In genomic region chr15:78618064-78618463, GRCh38 we compare ENCODE assay signal across 14 cellular contexts. TPM values are rescaled to one million over a fixed set of nuclear protein-coding genes. Genes with fewer than 3 reads are reported as not detected.
A peak's percentile ranks its signal among the peaks of the same experiment; 100 is the strongest.
DNase-seq lines count a peak whose midpoint lies in the region; ATAC-seq and TF ChIP-seq lines count a peak whose summit lies in the region.
"Had no signal": no experiment of that assay in that cellular context is flagged by ENCODE, and none has a peak within 500 bp of the region (broad histone marks: within the 10 kb centered on the region; RNA-seq: fewer than 3 reads in every experiment).

No MANE protein-coding gene starts in this region.

- H3K4me3 ChIP-seq in mammary epithelial cell (replicated peaks in 1 of 3; ENCODE audit: insufficient read depth in 1 of 3, low read depth in 2 of 3, low read length in 3 of 3) = no peak overlapping the region
- no peak overlapping the region for H3K4me3 ChIP-seq in RWPE2 (ENCODE audit: severe bottlenecking)
- H3K4me3 ChIP-seq in naive thymus-derived CD4-positive, alpha-beta T cell (ENCODE audit: low read length) = no peak overlapping the region
- H3K4me3 ChIP-seq in Peyer's patch = no peak overlapping the region
- H3K4me3 ChIP-seq: BLaER1 treated with 17β-estradiol and CSF1 and Interleukin-3, amounts not matched to agents 10 nM and 100 nM; SK-N-MC had no signal

- H3K4me2 ChIP-seq in mammary epithelial cell (ENCODE audit: insufficient read depth, low read depth, low read length) = no peak overlapping the region

- H3K4me3 Mint-ChIP-seq in MCF 10A (ENCODE audit: unreplicated experiment) (no peak overlapping the region), type B pancreatic cell (no peak overlapping the region)
- peak overlapping the region in 2 of 10 donors; percentile 56 to 59 for H3K4me3 Mint-ChIP-seq in naive thymus-derived CD4-positive, alpha-beta T cell

- POLR2A ChIA-PET in MCF 10A (lab: Yijun Ruan, JAX) = interaction anchor here (0.7 kb wide), 1 partner anchor 42 kb away, joined by 3 read pairs; no protein-coding TSS in a partner anchor
- POLR2A ChIA-PET in naive thymus-derived CD4-positive, alpha-beta T cell (lab: Charles Lee) = no interaction called here

- in situ Hi-C loops in mammary epithelial cell (cut with MboI; ENCODE audit: low sequenced_read_pairs in 2 of 2) = loop anchor here (5.0 kb wide), 2 partner anchors 89 to 134 kb away; no protein-coding TSS in a partner anchor

- H2AFZ ChIP-seq in mammary epithelial cell (ENCODE audit: low read depth, low read length) = peak overlapping the region; percentile 51

- CTCF ChIA-PET in mammary epithelial cell (lab: Charles Lee; ENCODE audit: low non-redundant PET) (no interaction called here), MCF 10A (lab: Yijun Ruan, JAX) (interaction anchor here (0.7 to 3.2 kb wide), 6 partner anchors 10 to 94 kb away, joined by 3 to 21 read pairs (median 4); no protein-coding TSS in a partner anchor)
- CTCF ChIA-PET in naive thymus-derived CD4-positive, alpha-beta T cell (lab: Charles Lee) = no interaction called here

- H3K27me3 ChIP-seq in mammary epithelial cell (ENCODE audit: insufficient read depth, low read length) = peaks cover 21% of the 10 kb centered on the region
- H3K27me3 ChIP-seq in RWPE2 (ENCODE audit: insufficient read depth, poor library complexity, severe bottlenecking) = peaks cover 34% of the 10 kb centered on the region
- peaks cover 0 to 8% of the 10 kb centered on the region in 2 donors for H3K27me3 ChIP-seq in naive thymus-derived CD4-positive, alpha-beta T cell (ENCODE audit: control insufficient read depth in 2 of 2, insufficient read depth in 2 of 2, low read length in 2 of 2)
- peaks cover 0 to 14% of the 10 kb centered on the region in 2 donors for H3K27me3 ChIP-seq in Peyer's patch

- TF ChIP-seq CTCF in mammary epithelial cell (conservative IDR thresholded peaks at IDR 0.05 in 1 of 2, IDR thresholded peaks at IDR 0.05 in 1 of 2; ENCODE audit: extremely low read depth in 1 of 2, insufficient read depth in 1 of 2, low read depth in 1 of 2, low read length in 2 of 2) (no peak), MCF 10A (IDR thresholded peaks at IDR 0.05; ENCODE audit: unreplicated experiment) (no peak), RWPE2 (IDR thresholded peaks at IDR 0.05; ENCODE audit: poor library complexity, severe bottlenecking) (no peak), type B pancreatic cell (conservative IDR thresholded peaks at IDR 0.05) (no peak), Peyer's patch (IDR thresholded peaks at IDR 0.05) (no peak)

- H3K27me3 Mint-ChIP-seq in MCF 10A (ENCODE audit: insufficient read depth, unreplicated experiment) (peaks cover 30% of the 10 kb centered on the region), type B pancreatic cell (peaks cover 47% of the 10 kb centered on the region)
- peaks cover 29 to 49% (median 38%) of the 10 kb centered on the region in 5 donors for H3K27me3 Mint-ChIP-seq in naive thymus-derived CD4-positive, alpha-beta T cell

- H3K9me3 ChIP-seq in mammary epithelial cell (replicated peaks; ENCODE audit: insufficient read depth, low read length) (no peaks in the 10 kb centered on the region), RWPE2 (ENCODE audit: severe bottlenecking) (no peaks in the 10 kb centered on the region), Peyer's patch (no peaks in the 10 kb centered on the region)
- no peaks in the 10 kb centered on the region for H3K9me3 ChIP-seq in naive thymus-derived CD4-positive, alpha-beta T cell (ENCODE audit: control insufficient read depth in 2 of 3, low read length in 3 of 3)
- H3K9me3 ChIP-seq: BLaER1 treated with 17β-estradiol and CSF1 and Interleukin-3, amounts not matched to agents 10 nM and 100 nM had no signal

- no peak for TF ChIP-seq POLR2A in Peyer's patch (IDR thresholded peaks at IDR 0.05)

- H3K36me3 Mint-ChIP-seq in MCF 10A (ENCODE audit: insufficient read depth, unreplicated experiment) (no peaks in the 10 kb centered on the region), type B pancreatic cell (peaks cover 4% of the 10 kb centered on the region)
- H3K36me3 Mint-ChIP-seq in naive thymus-derived CD4-positive, alpha-beta T cell = no peaks in the 10 kb centered on the region
- H3K36me3 Mint-ChIP-seq: CD8-positive, alpha-beta memory T cell had no signal

- H3K27ac Mint-ChIP-seq in MCF 10A (ENCODE audit: low read depth, unreplicated experiment) = no peak overlapping the region
- no peak overlapping the region for H3K27ac Mint-ChIP-seq in naive thymus-derived CD4-positive, alpha-beta T cell
- H3K27ac Mint-ChIP-seq in type B pancreatic cell = peak overlapping the region; percentile 85
- H3K27ac Mint-ChIP-seq: CD8-positive, alpha-beta memory T cell had no signal

- no peak overlapping the region for H3K27ac ChIP-seq in mammary epithelial cell (ENCODE audit: insufficient read depth, low read depth, low read length)
- H3K27ac ChIP-seq in RWPE2 (ENCODE audit: poor library complexity, severe bottlenecking) = no peak overlapping the region
- H3K27ac ChIP-seq in naive thymus-derived CD4-positive, alpha-beta T cell (ENCODE audit: low read depth, low read length) = no peak overlapping the region
- H3K27ac ChIP-seq in Peyer's patch = no peak overlapping the region
- H3K27ac ChIP-seq: 22Rv1; BLaER1 treated with 17β-estradiol and CSF1 and Interleukin-3, amounts not matched to agents 10 nM and 100 nM; SK-N-MC had no signal

- dilution Hi-C loops in mammary epithelial cell (cut with HindIII; ENCODE audit: low sequenced_read_pairs) = no loop called here

- H3K79me2 ChIP-seq in mammary epithelial cell (ENCODE audit: insufficient read depth, low read length) = no peaks in the 10 kb centered on the region

- H3K4me1 Mint-ChIP-seq in MCF 10A (ENCODE audit: insufficient read depth, unreplicated experiment) (no peaks in the 10 kb centered on the region), type B pancreatic cell (ENCODE audit: unreplicated experiment) (peaks cover 13% of the 10 kb centered on the region)
- H3K4me1 Mint-ChIP-seq in naive thymus-derived CD4-positive, alpha-beta T cell = peaks cover 5 to 21% (median 10%) of the 10 kb centered on the region in 7 donors

- no peaks in the 10 kb centered on the region for H3K36me3 ChIP-seq in mammary epithelial cell (ENCODE audit: insufficient read depth, low read length)
- H3K36me3 ChIP-seq in RWPE2 (ENCODE audit: low read depth) = no peaks in the 10 kb centered on the region
- no peaks in the 10 kb centered on the region for H3K36me3 ChIP-seq in naive thymus-derived CD4-positive, alpha-beta T cell (ENCODE audit: control insufficient read depth in 2 of 3, insufficient read depth in 3 of 3, low read length in 3 of 3)
- no peaks in the 10 kb centered on the region for H3K36me3 ChIP-seq in Peyer's patch
- H3K36me3 ChIP-seq: BLaER1 treated with 17β-estradiol and CSF1 and Interleukin-3, amounts not matched to agents 10 nM and 100 nM had no signal

- no TSS peak for BruUV-seq in mammary epithelial cell (replicated peaks; lab: Mats Ljungman, UMichigan)
- BruUV-seq in MCF 10A (replicated peaks; lab: Mats Ljungman, UMichigan) = no TSS peak

- DNase-seq in mammary epithelial cell (no peak), MCF 10A (ENCODE audit: unreplicated experiment) (no peak), RWPE2 (ENCODE audit: low spot score) (peak; percentile 34), type B pancreatic cell (ENCODE audit: extremely low spot score, unreplicated experiment) (no peak), NCI-H1048 (lab: John Stamatoyannopoulos, UW) (no peak), GM19240 (ENCODE audit: insufficient read length, low spot score) (no peak), Peyer's patch (no peak)
- DNase-seq in naive thymus-derived CD4-positive, alpha-beta T cell = no peak

- no peak for ATAC-seq in RWPE2 (ENCODE audit: low read depth)
- peak; percentile 6 for ATAC-seq in naive thymus-derived CD4-positive, alpha-beta T cell

- WGBS in mammary epithelial cell (ENCODE audit: low coverage, missing lambda C conversion rate) = 81% methylated on average over 8 of the region's 8 CpGs

- no peaks in the 10 kb centered on the region for H4K20me1 ChIP-seq in mammary epithelial cell (ENCODE audit: insufficient read depth, low read length)

- intact Hi-C loops in mammary epithelial cell (cut with micrococcal nuclease) = loop anchor here (1.0 to 5.0 kb wide), 3 partner anchors 91 to 311 kb away; no protein-coding TSS in a partner anchor
- intact Hi-C loops in MCF 10A (cut with micrococcal nuclease) = loop anchor here (1.0 kb wide), 2 partner anchors 91 to 133 kb away; no protein-coding TSS in a partner anchor
- intact Hi-C loops in naive thymus-derived CD4-positive, alpha-beta T cell (cut with micrococcal nuclease) = loop anchor here (1.0 kb wide), 2 partner anchors 91 to 133 kb away; no protein-coding TSS in a partner anchor

- H3K4me1 ChIP-seq in mammary epithelial cell (ENCODE audit: insufficient read depth, low read length) (peaks cover 23% of the 10 kb centered on the region), RWPE2 (ENCODE audit: insufficient read depth, poor library complexity, severe bottlenecking) (no peaks in the 10 kb centered on the region), Peyer's patch (peaks cover 0 to 21% (median 5%) of the 10 kb centered on the region in 4 donors)
- no peaks in the 10 kb centered on the region for H3K4me1 ChIP-seq in naive thymus-derived CD4-positive, alpha-beta T cell (ENCODE audit: control insufficient read depth in 2 of 2, insufficient read depth in 2 of 2, low read length in 2 of 2)

- H3K9ac ChIP-seq in mammary epithelial cell (ENCODE audit: insufficient read depth, low read length) = no peak overlapping the region
- H3K9ac ChIP-seq: BLaER1 treated with 17β-estradiol and CSF1 and Interleukin-3, amounts not matched to agents 10 nM and 100 nM had no signal

- H3K9me3 Mint-ChIP-seq in MCF 10A (ENCODE audit: unreplicated experiment) = no peaks in the 10 kb centered on the region
- peaks cover 0 to 4% (median 0%) of the 10 kb centered on the region in 11 donors for H3K9me3 Mint-ChIP-seq in naive thymus-derived CD4-positive, alpha-beta T cell
- H3K9me3 Mint-ChIP-seq in type B pancreatic cell = no peaks in the 10 kb centered on the region
- H3K9me3 Mint-ChIP-seq: CD8-positive, alpha-beta memory T cell had no signal

RNA-seq across cellular contexts. Expression of gene CHRNA3, which starts 2.7 kb away (rescaled TPM):
- not detected for total RNA-seq in mammary epithelial cell
- not detected for polyA plus RNA-seq in mammary epithelial cell
- polyA minus RNA-seq in mammary epithelial cell = not detected
- total RNA-seq in MCF 10A (2022) = not detected in 2 replicates
- total RNA-seq in naive thymus-derived CD4-positive, alpha-beta T cell = not detected
- polyA plus RNA-seq in naive thymus-derived CD4-positive, alpha-beta T cell = not detected
- 8.4 and 19.2 TPM in 2 replicates for total RNA-seq in type B pancreatic cell (ENCODE audit: low replicate concordance)
- total RNA-seq in Peyer's patch = 1 to 10 TPM in 3 of 4 donors, not detected in 1; 1.2 to 3.7 (median 2.9) TPM
- total RNA-seq: CD8-positive, alpha-beta memory T cell; LHCN-M2 had no signal
- polyA plus RNA-seq: CD8-positive, alpha-beta memory T cell had no signal

RNA-seq across cellular contexts. Expression of gene CHRNB4, which starts 22.9 kb away (rescaled TPM):
- total RNA-seq in mammary epithelial cell = under 1 TPM in 1 of 2 donors, not detected in 1; under 0.01 TPM
- 0.12 TPM for polyA plus RNA-seq in mammary epithelial cell
- not detected for polyA minus RNA-seq in mammary epithelial cell
- not detected in 2 replicates for total RNA-seq in MCF 10A (2022)
- total RNA-seq in naive thymus-derived CD4-positive, alpha-beta T cell = not detected
- not detected for polyA plus RNA-seq in naive thymus-derived CD4-positive, alpha-beta T cell
- total RNA-seq in type B pancreatic cell (ENCODE audit: low replicate concordance) = 3.8 and 4.6 TPM in 2 replicates
- total RNA-seq in Peyer's patch = not detected
- total RNA-seq: CD8-positive, alpha-beta memory T cell; LHCN-M2; Right ventricle myocardium superior had no signal
- polyA plus RNA-seq: CD8-positive, alpha-beta memory T cell had no signal

RNA-seq across cellular contexts. Expression of gene CHRNA5, which starts 52.7 kb away (rescaled TPM):
- total RNA-seq in mammary epithelial cell = 10 to 100 TPM in 1 of 2 donors, 1 to 10 TPM in 1; 2.2 to 13.9 TPM
- polyA plus RNA-seq in mammary epithelial cell = 10.1 TPM
- 0.88 TPM for polyA minus RNA-seq in mammary epithelial cell
- 1.9 and 2.3 TPM in 2 replicates for total RNA-seq in MCF 10A (2022)
- 1 to 10 TPM in 1 of 5 experiments, under 1 TPM in 3, not detected in 1; 0.10 to 3.4 (median 0.76) TPM for total RNA-seq in naive thymus-derived CD4-positive, alpha-beta T cell
- polyA plus RNA-seq in naive thymus-derived CD4-positive, alpha-beta T cell = under 1 TPM in 1 of 2 donors, not detected in 1; 0.12 TPM
- 2.3 and 11.5 TPM in 2 replicates for total RNA-seq in type B pancreatic cell (ENCODE audit: low replicate concordance)
- total RNA-seq in Peyer's patch = 1 to 10 TPM in 2 of 4 donors, under 1 TPM in 2; 0.38 to 1.7 (median 0.87) TPM
